1 cellular context compared by ENCODE assay signal in genomic region chr18:9016819-9017169, GRCh38.
TF ChIP-seq lines count a peak whose summit lies in the region.

No MANE protein-coding gene starts in this region.

TF ChIP-seq in A549, 52 proteins besides CTCF, POLR2A, EP300 and RAD21 (continued from another document):
- no peak for TF ChIP-seq E2F6 (IDR thresholded peaks at IDR 0.05; ENCODE audit: borderline replicate concordance, low read depth)
- 0 out of 2 replicates have a peak, but pooled peaks have one; percentile 49 for TF ChIP-seq HOXB13 (CRISPR knock-in tag; IDR thresholded peaks at IDR 0.05; ENCODE audit: low read depth)
- no peak for TF ChIP-seq KDM1A (IDR thresholded peaks at IDR 0.05; ENCODE audit: low read depth)
- TF ChIP-seq MAFK (IDR thresholded peaks at IDR 0.05; ENCODE audit: partially characterized antibody): no peak
- TF ChIP-seq HMGXB4 (CRISPR knock-in tag; IDR thresholded peaks at IDR 0.05; ENCODE audit: borderline replicate concordance): no peak
- no peak for TF ChIP-seq ZC3H11A (IDR thresholded peaks at IDR 0.05)
- TF ChIP-seq TFCP2L1 (CRISPR knock-in tag; IDR thresholded peaks at IDR 0.05): no peak
- no peak for TF ChIP-seq JUNB (IDR thresholded peaks at IDR 0.05)
- no peak for TF ChIP-seq MYC (IDR thresholded peaks at IDR 0.05; ENCODE audit: borderline replicate concordance, low read length)
- TF ChIP-seq FOSB (CRISPR knock-in tag; IDR thresholded peaks at IDR 0.05): no peak
- TF ChIP-seq RCOR1 (IDR thresholded peaks at IDR 0.05; ENCODE audit: low read depth, low read length): no peak
- no peak for TF ChIP-seq CBX8 (IDR thresholded peaks at IDR 0.05)
- no peak for TF ChIP-seq USF2 (IDR thresholded peaks at IDR 0.05)
- no peak for TF ChIP-seq SREBF2 (IDR thresholded peaks at IDR 0.05)
- TF ChIP-seq PBX3 (IDR thresholded peaks at IDR 0.05): no peak
- no peak for TF ChIP-seq HEYL (CRISPR knock-in tag; IDR thresholded peaks at IDR 0.05)
- no peak for TF ChIP-seq POLR2AphosphoS2 (conservative IDR thresholded peaks at IDR 0.05; ENCODE audit: low read length)
- TF ChIP-seq ZNF302 (CRISPR knock-in tag; IDR thresholded peaks at IDR 0.05): peak; percentile 24; the same call in 1 of the 2 replicates
- peak; percentile 23; the same call in 1 of the 2 replicates for TF ChIP-seq MAX (IDR thresholded peaks at IDR 0.05)
- no peak for TF ChIP-seq NR3C1 (IDR thresholded peaks at IDR 0.05)
- no peak for TF ChIP-seq HOXA7 (CRISPR knock-in tag; IDR thresholded peaks at IDR 0.05)
- TF ChIP-seq ATOH8 (CRISPR knock-in tag; IDR thresholded peaks at IDR 0.05; ENCODE audit: low read depth): no peak
- TF ChIP-seq KDM5A (IDR thresholded peaks at IDR 0.05): no peak
- peak; percentile 80 for TF ChIP-seq ESRRA (IDR thresholded peaks at IDR 0.05; ENCODE audit: borderline replicate concordance, low read length)
- no peak for TF ChIP-seq PHF8 (IDR thresholded peaks at IDR 0.05; ENCODE audit: borderline replicate concordance, low read depth)
- TF ChIP-seq RNF2 (IDR thresholded peaks at IDR 0.05; ENCODE audit: borderline replicate concordance, low read depth): no peak
- TF ChIP-seq EHMT2 (IDR thresholded peaks at IDR 0.05; ENCODE audit: low read depth): no peak
- no peak for TF ChIP-seq HES2 (IDR thresholded peaks at IDR 0.05)
